1 cellular context compared by ENCODE assay signal in the genomic region with DNA sequence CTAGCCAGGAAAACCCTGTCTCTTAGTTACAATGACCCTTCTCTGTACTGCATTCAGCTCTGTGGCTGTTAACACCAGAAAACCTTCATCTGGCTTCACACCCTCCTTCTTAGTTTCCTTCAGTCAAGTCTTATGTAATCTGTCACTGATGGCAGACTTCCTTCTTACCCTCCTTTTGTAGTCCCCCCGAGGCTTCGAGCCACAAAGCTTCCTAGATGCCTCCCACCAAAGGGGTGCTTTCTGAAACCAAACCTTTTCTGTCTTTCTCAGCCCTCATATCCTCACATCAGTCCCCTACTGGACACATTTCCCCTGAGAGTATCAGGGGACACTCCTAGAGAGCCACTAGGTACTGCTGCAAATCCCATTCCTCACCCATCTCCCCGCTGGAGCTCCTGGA.
TF ChIP-seq lines count a peak whose summit lies in the region.

No MANE protein-coding gene starts in this region.

TF ChIP-seq in GM23338, 12 proteins besides CTCF, POLR2A, EP300 and RAD21 (continued from another document):
- TF ChIP-seq CREB1 (CRISPR knock-in tag; IDR thresholded peaks at IDR 0.05; ENCODE audit: low read depth) (no peak), POLR2AphosphoS5 (IDR thresholded peaks at IDR 0.05; ENCODE audit: low read depth) (no peak)
